Comparison of ENCODE assay signal across 15 cellular contexts in genomic region chr7:66007232-66007631, GRCh38. TPM values are rescaled to one million over a fixed set of nuclear protein-coding genes. Genes with fewer than 3 reads are reported as not detected.
A peak's percentile ranks its signal among the peaks of the same experiment; 100 is the strongest.
DNase-seq lines count a peak whose midpoint lies in the region; ATAC-seq and TF ChIP-seq lines count a peak whose summit lies in the region.
"Had no signal": no experiment of that assay in that cellular context is flagged by ENCODE, and none has a peak within 500 bp of the region (broad histone marks: within the 10 kb centered on the region; RNA-seq: fewer than 3 reads in every experiment).

No MANE protein-coding gene starts in this region.

- H3K4me1 Mint-ChIP-seq in stimulated activated effector memory CD8-positive, alpha-beta T cell treated with anti-CD3 and anti-CD28 coated beads, Interleukin-12 subunit alpha, Interleukin-12 subunit beta, amount 100 ng/mL, for 72 hours: no peaks in the 10 kb centered on the region

- H2AFZ ChIP-seq in SK-N-SH (ENCODE audit: low read depth): peak overlapping the region; percentile 7; the same call in 1 of the 2 replicates

- H3K9me3 Mint-ChIP-seq in stimulated activated effector memory CD8-positive, alpha-beta T cell treated with anti-CD3 and anti-CD28 coated beads, Interleukin-12 subunit alpha, Interleukin-12 subunit beta, amount 100 ng/mL, for 72 hours: no peaks in the 10 kb centered on the region
- H3K9me3 Mint-ChIP-seq: CD8-positive, alpha-beta T cell had no signal

- peak; percentile 35 for DNase-seq in NCI-H524 treated with DMSO at 0.1 percent for 48 hours (lab: John Stamatoyannopoulos, UW)
- no peak for DNase-seq in SK-N-SH
- DNase-seq in myocyte (ENCODE audit: low read depth): peak; percentile 45
- DNase-seq in SIG-M5 (lab: John Stamatoyannopoulos, UW): no peak
- no peak for DNase-seq in stimulated activated effector memory CD8-positive, alpha-beta T cell treated with anti-CD3 and anti-CD28 coated beads, Interleukin-12 subunit alpha, Interleukin-12 subunit beta, amount 100 ng/mL, for 72 hours (ENCODE audit: low spot score in 2 of 2)
- DNase-seq: AML-193; Calu3; CD8-positive, alpha-beta T cell; DMS79 treated with DMSO at 0.1 percent for 48 hours; GF-D8; GOT3; H7; IMR-90 had no signal

- CTCF ChIA-PET in SK-N-SH (lab: Yijun Ruan, JAX): interaction anchor here (0.8 to 1.5 kb wide), 2 partner anchors 18 to 23 kb away, joined by 4 to 5 read pairs; no protein-coding TSS in a partner anchor

- H3K4me3 Mint-ChIP-seq in stimulated activated effector memory CD8-positive, alpha-beta T cell treated with anti-CD3 and anti-CD28 coated beads, Interleukin-12 subunit alpha, Interleukin-12 subunit beta, amount 100 ng/mL, for 72 hours: no peak overlapping the region
- H3K4me3 Mint-ChIP-seq: CD8-positive, alpha-beta T cell had no signal

- 55% methylated on average over 6 of the region's 6 CpGs for WGBS in SK-N-SH (ENCODE audit: low lambda C conversion rate)

- H3K4me3 ChIP-seq in BLaER1 (no peak overlapping the region), SK-N-SH (ENCODE audit: low read depth in 2 of 2, low read length in 1 of 2) (no peak overlapping the region)

- H3K27me3 ChIP-seq in BLaER1: no peaks in the 10 kb centered on the region
- H3K27me3 ChIP-seq in SK-N-SH (ENCODE audit: insufficient read depth): no peaks in the 10 kb centered on the region

- TF ChIP-seq EP300 in SK-N-SH (IDR thresholded peaks at IDR 0.05; ENCODE audit: borderline replicate concordance in 1 of 2, low read depth in 1 of 2, low read length in 1 of 2): no peak; a peak in 1 of 4 replicates

- no peaks in the 10 kb centered on the region for H3F3A ChIP-seq in SK-N-SH (replicated peaks; ENCODE audit: insufficient read depth)

- no peak overlapping the region for H3K27ac Mint-ChIP-seq in stimulated activated effector memory CD8-positive, alpha-beta T cell treated with anti-CD3 and anti-CD28 coated beads, Interleukin-12 subunit alpha, Interleukin-12 subunit beta, amount 100 ng/mL, for 72 hours
- H3K27ac Mint-ChIP-seq: CD8-positive, alpha-beta T cell had no signal

- H3K4me2 ChIP-seq in BLaER1: peak overlapping the region; percentile 68
- H3K4me2 ChIP-seq in SK-N-SH: no peak overlapping the region

- H3K9me3 ChIP-seq in BLaER1 (no peaks in the 10 kb centered on the region), SK-N-SH (no peaks in the 10 kb centered on the region)

- H3K9ac ChIP-seq in BLaER1 (peak overlapping the region; percentile 42; the same call in 1 of the 2 replicates), SK-N-SH (no peak overlapping the region)

- no peak for TF ChIP-seq CTCF in SK-N-SH (IDR thresholded peaks at IDR 0.05)

- TF ChIP-seq RAD21 in SK-N-SH (IDR thresholded peaks at IDR 0.05; ENCODE audit: low read length): no peak

- POLR2A ChIA-PET in SK-N-SH (lab: Yijun Ruan, JAX): no interaction called here

- H3K36me3 Mint-ChIP-seq in stimulated activated effector memory CD8-positive, alpha-beta T cell treated with anti-CD3 and anti-CD28 coated beads, Interleukin-12 subunit alpha, Interleukin-12 subunit beta, amount 100 ng/mL, for 72 hours: no peaks in the 10 kb centered on the region
- H3K36me3 Mint-ChIP-seq: CD8-positive, alpha-beta T cell had no signal

- H3K36me3 ChIP-seq in BLaER1: no peaks in the 10 kb centered on the region
- no peaks in the 10 kb centered on the region for H3K36me3 ChIP-seq in SK-N-SH (replicated peaks in 1 of 2; ENCODE audit: control insufficient read depth in 1 of 2, insufficient read depth in 2 of 2, low read length in 1 of 2)

- no peaks in the 10 kb centered on the region for H3K79me2 ChIP-seq in SK-N-SH (ENCODE audit: insufficient read depth)

- H3K27ac ChIP-seq in BLaER1 (peak overlapping the region; percentile 8; the same call in 1 of the 2 replicates), SK-N-SH (ENCODE audit: low read depth in 2 of 2, low read length in 1 of 2) (peak overlapping the region in 1 of 2 experiments; percentile 74; a peak in 2 of 4 replicates)

- no peaks in the 10 kb centered on the region for H4K20me1 ChIP-seq in BLaER1
- no peaks in the 10 kb centered on the region for H4K20me1 ChIP-seq in SK-N-SH (ENCODE audit: insufficient read depth)

- no peak for ATAC-seq in GM21737 (IDR thresholded peaks at IDR 0.05; ENCODE audit: unreplicated experiment)
- no peak for ATAC-seq in stimulated activated effector memory CD8-positive, alpha-beta T cell treated with anti-CD3 and anti-CD28 coated beads, Interleukin-12 subunit alpha, Interleukin-12 subunit beta, amount 100 ng/mL, for 72 hours
- ATAC-seq: CD8-positive, alpha-beta T cell had no signal

- no peaks in the 10 kb centered on the region for H3K9me2 ChIP-seq in SK-N-SH

- peaks cover 37% of the 10 kb centered on the region for H3K4me1 ChIP-seq in BLaER1
- peaks cover 0 to 16% of the 10 kb centered on the region in 2 experiments; a peak in 3 of 4 replicates for H3K4me1 ChIP-seq in SK-N-SH (ENCODE audit: control insufficient read depth in 1 of 2, insufficient read depth in 2 of 2, low read depth in 1 of 2, low read length in 1 of 2)

TF ChIP-seq in SK-N-SH, 30 proteins besides CTCF, POLR2A, EP300 and RAD21:
- TF ChIP-seq USF1 (IDR thresholded peaks at IDR 0.05; ENCODE audit: borderline replicate concordance, low read depth): peak; percentile 20; the same call in 1 of the 2 replicates
- TF ChIP-seq MXI1 (IDR thresholded peaks at IDR 0.05; ENCODE audit: low read depth, low read length): 0 out of 2 replicates have a peak, but pooled peaks have one; percentile 13
- no peak for TF ChIP-seq NFIC (IDR thresholded peaks at IDR 0.05; ENCODE audit: borderline replicate concordance)
- no peak for TF ChIP-seq GATA2 (CRISPR knock-in tag; IDR thresholded peaks at IDR 0.05)
- peak; percentile 39 for TF ChIP-seq CHD2 (IDR thresholded peaks at IDR 0.05; ENCODE audit: low read length, partially characterized antibody)

RNA-seq across cellular contexts. Expression of gene GUSB, which starts 25.2 kb away (rescaled TPM):
- 67.6 and 96.9 TPM in 2 replicates for polyA plus RNA-seq in SK-N-SH (2012; rRNA removed)
- polyA plus RNA-seq in SK-N-SH (2012; cell fraction: cytosol; rRNA removed): 40.1 and 55.6 TPM in 2 replicates
- 232 and 261 TPM in 2 replicates for polyA plus RNA-seq in SK-N-SH (2012; cell fraction: nucleus; rRNA removed)
- total RNA-seq in myocyte: 19.9 and 20.8 TPM in 2 replicates
- polyA plus RNA-seq in myocyte (2012): 33.0 TPM

Comparison
In these comparisons a context has a peak if more than half of its experiments do, and no peak if none do; other contexts are left out.
1. DNase-seq: peak in NCI-H524 treated with DMSO at 0.1 percent for 48 hours (single experiment) and myocyte (single experiment); none in SK-N-SH (single experiment), SIG-M5 (single experiment) and stimulated activated effector memory CD8-positive, alpha-beta T cell treated with anti-CD3 and anti-CD28 coated beads, Interleukin-12 subunit alpha, Interleukin-12 subunit beta, amount 100 ng/mL, for 72 hours (0 of 2).